Comparison of ENCODE assay signal across 1 cellular context in genomic region chr6:167590193-167590592, GRCh38.
TF ChIP-seq lines count a peak whose summit lies in the region.

No MANE protein-coding gene starts in this region.

TF ChIP-seq in IMR-90, 13 proteins besides CTCF, POLR2A, EP300 and RAD21 (continued from another document):
- no peak for TF ChIP-seq ELK1 (IDR thresholded peaks at IDR 0.05; ENCODE audit: borderline replicate concordance, low read depth, low read length)
- TF ChIP-seq MAFK (IDR thresholded peaks at IDR 0.05; ENCODE audit: low read depth, low read length), result no peak
- no peak for TF ChIP-seq MXI1 (IDR thresholded peaks at IDR 0.05; ENCODE audit: borderline replicate concordance, low read depth, low read length)
- no peak for TF ChIP-seq BHLHE40 (IDR thresholded peaks at IDR 0.05; ENCODE audit: low read depth, low read length)
- TF ChIP-seq MAZ (IDR thresholded peaks at IDR 0.05; ENCODE audit: borderline replicate concordance, low read depth, low read length), result no peak
- no peak for TF ChIP-seq RFX5 (IDR thresholded peaks at IDR 0.05; ENCODE audit: low read depth, low read length)
- TF ChIP-seq USF2 (IDR thresholded peaks at IDR 0.05; ENCODE audit: low read depth, low read length), result no peak
- no peak for TF ChIP-seq CHD1 (IDR thresholded peaks at IDR 0.05; ENCODE audit: low read depth, low read length)
- no peak for TF ChIP-seq RCOR1 (IDR thresholded peaks at IDR 0.05; ENCODE audit: insufficient replicate concordance, low read length)
- no peak for TF ChIP-seq CEBPB (IDR thresholded peaks at IDR 0.05; ENCODE audit: low read depth, low read length)
- TF ChIP-seq FOS (IDR thresholded peaks at IDR 0.05; ENCODE audit: low read depth, low read length), result no peak
